ENCODE assay signal across 25 cellular contexts in genomic region chr17:32833076-32833475, GRCh38.
"Had no signal": no experiment of that assay in that cellular context is flagged by ENCODE, and none has a peak within 500 bp of the region (broad histone marks: within the 10 kb centered on the region; RNA-seq: fewer than 3 reads in every experiment).

No MANE protein-coding gene starts in this region.

- H3K4me1 Mint-ChIP-seq: neural progenitor cell had no signal

- H3K4me2 ChIP-seq: neural progenitor cell had no signal

- H3K4me3 Mint-ChIP-seq: dendritic cell treated with granulocyte-macrophage colony-stimulating factor and Interleukin-4, amounts not matched to agents 40 ng/mL and 50 ng/mL, for 4 days; naive thymus-derived CD4-positive, alpha-beta T cell; nephron; neural progenitor cell; stimulated activated naive CD8-positive, alpha-beta T cell treated with anti-CD3 and anti-CD28 coated beads, Interleukin-15, amount 100 ng/mL, for 72 hours; type B pancreatic cell had no signal

- H3K27ac ChIP-seq: colonic mucosa, esophagus muscularis mucosa, heart right ventricle, left lung, neural progenitor cell, parathyroid adenoma, right lobe of liver, suprapubic skin had no signal

- H3K9me3 ChIP-seq: colonic mucosa, esophagus muscularis mucosa, heart right ventricle, left lung, right lobe of liver, suprapubic skin had no signal

- H3K36me3 ChIP-seq: colonic mucosa, esophagus muscularis mucosa, heart right ventricle, left lung, neural progenitor cell, right lobe of liver, suprapubic skin had no signal

- H3K36me3 Mint-ChIP-seq: neural progenitor cell, type B pancreatic cell had no signal

- DNase-seq: colonic mucosa; effector CD8-positive, alpha-beta T cell; foreskin melanocyte; glutamatergic neuron; heart right ventricle; hippocampal formation; left cardiac atrium; left lung; mesenchymal stem cell; midbrain; naive thymus-derived CD4-positive, alpha-beta T cell; right lobe of liver; small intestine; stimulated activated CD4-positive, alpha-beta T cell treated with anti-CD3 and anti-CD28 coated beads, Interleukin-15, amount 100 ng/mL, for 24 hours; stimulated activated CD4-positive, alpha-beta T cell treated with anti-CD3 and anti-CD28 coated beads, Interleukin-2, amount 100 ng/mL, for 48 hours; stimulated activated naive CD4-positive, alpha-beta T cell; stimulated activated naive CD8-positive, alpha-beta T cell treated with anti-CD3 and anti-CD28 coated beads, Interleukin-15, amount 100 ng/mL, for 72 hours had no signal

- H3K9me3 Mint-ChIP-seq: dendritic cell treated with granulocyte-macrophage colony-stimulating factor and Interleukin-4, amounts not matched to agents 40 ng/mL and 50 ng/mL, for 4 days; naive thymus-derived CD4-positive, alpha-beta T cell; nephron; neural progenitor cell; stimulated activated naive CD8-positive, alpha-beta T cell treated with anti-CD3 and anti-CD28 coated beads, Interleukin-15, amount 100 ng/mL, for 72 hours; type B pancreatic cell had no signal

- H3K27me3 Mint-ChIP-seq: progenitor cell of endocrine pancreas, type B pancreatic cell had no signal

- H3K4me1 ChIP-seq: colonic mucosa, neural progenitor cell, parathyroid adenoma had no signal

- H3K27ac Mint-ChIP-seq: dendritic cell treated with granulocyte-macrophage colony-stimulating factor and Interleukin-4, amounts not matched to agents 40 ng/mL and 50 ng/mL, for 4 days; nephron; neural progenitor cell; progenitor cell of endocrine pancreas; stimulated activated naive CD8-positive, alpha-beta T cell treated with anti-CD3 and anti-CD28 coated beads, Interleukin-15, amount 100 ng/mL, for 72 hours; type B pancreatic cell had no signal

- H3K27me3 ChIP-seq: colonic mucosa, esophagus muscularis mucosa, heart right ventricle, left lung, neural progenitor cell, right lobe of liver, suprapubic skin had no signal

- H3K4me3 ChIP-seq: colonic mucosa, esophagus muscularis mucosa, heart right ventricle, left lung, neural progenitor cell, right lobe of liver, suprapubic skin had no signal

- H2AFZ ChIP-seq: neural progenitor cell, parathyroid adenoma had no signal

- H3K9ac ChIP-seq: neural progenitor cell, parathyroid adenoma had no signal
